Comparison of ENCODE assay signal across 1 cellular context in the genomic region with DNA sequence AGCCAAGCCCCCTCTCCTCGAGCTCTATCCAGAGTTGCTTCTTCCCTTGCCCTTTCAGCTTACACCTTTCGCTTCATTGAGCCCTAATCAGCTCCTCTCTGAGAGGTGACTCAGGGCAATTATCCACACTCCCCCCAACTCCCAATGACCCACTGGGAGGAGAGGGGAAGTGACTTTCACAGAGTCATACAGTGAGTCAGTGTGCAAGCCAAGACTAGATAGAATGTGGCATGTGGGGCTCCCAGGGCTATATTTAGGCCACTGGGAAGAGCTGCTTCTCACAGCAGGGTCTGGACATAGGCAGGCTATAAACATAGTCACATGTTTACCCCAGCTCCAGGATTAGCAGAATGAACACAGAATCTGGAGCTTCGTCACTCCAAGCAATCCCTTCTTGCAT.
TF ChIP-seq lines count a peak whose summit lies in the region.

No MANE protein-coding gene starts in this region.

TF ChIP-seq in K562, 482 proteins besides CTCF, POLR2A, EP300 and RAD21 (continued from another document and continues in another):
- TF ChIP-seq, protein P1, sequence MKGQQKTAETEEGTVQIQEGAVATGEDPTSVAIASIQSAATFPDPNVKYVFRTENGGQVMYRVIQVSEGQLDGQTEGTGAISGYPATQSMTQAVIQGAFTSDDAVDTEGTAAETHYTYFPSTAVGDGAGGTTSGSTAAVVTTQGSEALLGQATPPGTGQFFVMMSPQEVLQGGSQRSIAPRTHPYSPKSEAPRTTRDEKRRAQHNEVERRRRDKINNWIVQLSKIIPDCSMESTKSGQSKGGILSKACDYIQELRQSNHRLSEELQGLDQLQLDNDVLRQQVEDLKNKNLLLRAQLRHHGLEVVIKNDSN (CRISPR knock-in tag; IDR thresholded peaks at IDR 0.05): peak; percentile 41; the same call in 1 of the 2 replicates
- TF ChIP-seq SP1 (CRISPR knock-in tag; IDR thresholded peaks at IDR 0.05): peak; percentile 38; the same call in 1 of the 2 replicates
- TF ChIP-seq ZNF12 (CRISPR knock-in tag; IDR thresholded peaks at IDR 0.05): peak; percentile 80
- TF ChIP-seq FIP1L1 (IDR thresholded peaks at IDR 0.05; ENCODE audit: low read depth, low read length, poor library complexity, severe bottlenecking): no peak
- TF ChIP-seq HDAC2 (IDR thresholded peaks at IDR 0.05): 0 out of 2 replicates have a peak, but pooled peaks have one; percentile 33
- TF ChIP-seq, protein P2, sequence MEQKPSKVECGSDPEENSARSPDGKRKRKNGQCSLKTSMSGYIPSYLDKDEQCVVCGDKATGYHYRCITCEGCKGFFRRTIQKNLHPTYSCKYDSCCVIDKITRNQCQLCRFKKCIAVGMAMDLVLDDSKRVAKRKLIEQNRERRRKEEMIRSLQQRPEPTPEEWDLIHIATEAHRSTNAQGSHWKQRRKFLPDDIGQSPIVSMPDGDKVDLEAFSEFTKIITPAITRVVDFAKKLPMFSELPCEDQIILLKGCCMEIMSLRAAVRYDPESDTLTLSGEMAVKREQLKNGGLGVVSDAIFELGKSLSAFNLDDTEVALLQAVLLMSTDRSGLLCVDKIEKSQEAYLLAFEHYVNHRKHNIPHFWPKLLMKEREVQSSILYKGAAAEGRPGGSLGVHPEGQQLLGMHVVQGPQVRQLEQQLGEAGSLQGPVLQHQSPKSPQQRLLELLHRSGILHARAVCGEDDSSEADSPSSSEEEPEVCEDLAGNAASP (IDR thresholded peaks at IDR 0.05): no peak
- TF ChIP-seq MEF2D (tag; conservative IDR thresholded peaks at IDR 0.05; ENCODE audit: low read depth): peak; percentile 97
- peak; percentile 88 for TF ChIP-seq NFE2 (IDR thresholded peaks at IDR 0.05; ENCODE audit: low read depth)
- TF ChIP-seq HSF4 (CRISPR knock-in tag; IDR thresholded peaks at IDR 0.05; ENCODE audit: borderline replicate concordance): no peak
- TF ChIP-seq, protein P3, sequence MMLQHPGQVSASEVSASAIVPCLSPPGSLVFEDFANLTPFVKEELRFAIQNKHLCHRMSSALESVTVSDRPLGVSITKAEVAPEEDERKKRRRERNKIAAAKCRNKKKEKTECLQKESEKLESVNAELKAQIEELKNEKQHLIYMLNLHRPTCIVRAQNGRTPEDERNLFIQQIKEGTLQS (IDR thresholded peaks at IDR 0.05): peak; percentile 78
- TF ChIP-seq, protein P3 (CRISPR knock-in tag; conservative IDR thresholded peaks at IDR 0.05): peak; percentile 29; the same call in 1 of the 2 replicates
- TF ChIP-seq BHLHE40 (IDR thresholded peaks at IDR 0.05; ENCODE audit: low read length): no peak; the same call in 1 of the 2 replicates
- peak; percentile 64 for TF ChIP-seq CBFA2T3 (IDR thresholded peaks at IDR 0.05)
- 0 out of 2 replicates have a peak, but pooled peaks have one; percentile 15 for TF ChIP-seq GABPA (tag; conservative IDR thresholded peaks at IDR 0.05; ENCODE audit: low read depth)
- no peak for TF ChIP-seq CC2D1A (IDR thresholded peaks at IDR 0.05)
- TF ChIP-seq CHCHD3 (CRISPR knock-in tag; IDR thresholded peaks at IDR 0.05): no peak
- no peak for TF ChIP-seq TAL1 (IDR thresholded peaks at IDR 0.05)
- TF ChIP-seq, protein P4, sequence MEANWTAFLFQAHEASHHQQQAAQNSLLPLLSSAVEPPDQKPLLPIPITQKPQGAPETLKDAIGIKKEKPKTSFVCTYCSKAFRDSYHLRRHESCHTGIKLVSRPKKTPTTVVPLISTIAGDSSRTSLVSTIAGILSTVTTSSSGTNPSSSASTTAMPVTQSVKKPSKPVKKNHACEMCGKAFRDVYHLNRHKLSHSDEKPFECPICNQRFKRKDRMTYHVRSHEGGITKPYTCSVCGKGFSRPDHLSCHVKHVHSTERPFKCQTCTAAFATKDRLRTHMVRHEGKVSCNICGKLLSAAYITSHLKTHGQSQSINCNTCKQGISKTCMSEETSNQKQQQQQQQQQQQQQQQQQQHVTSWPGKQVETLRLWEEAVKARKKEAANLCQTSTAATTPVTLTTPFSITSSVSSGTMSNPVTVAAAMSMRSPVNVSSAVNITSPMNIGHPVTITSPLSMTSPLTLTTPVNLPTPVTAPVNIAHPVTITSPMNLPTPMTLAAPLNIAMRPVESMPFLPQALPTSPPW (CRISPR knock-in tag; IDR thresholded peaks at IDR 0.05): peak; percentile 87
- TF ChIP-seq JUN (IDR thresholded peaks at IDR 0.05; ENCODE audit: borderline replicate concordance, low read depth, low read length): peak; percentile 90
- TF ChIP-seq JUN (CRISPR knock-in tag; IDR thresholded peaks at IDR 0.05; ENCODE audit: borderline replicate concordance): no peak
- TF ChIP-seq DPF2 (IDR thresholded peaks at IDR 0.05): peak; percentile 65
- no peak for TF ChIP-seq CBX8 (IDR thresholded peaks at IDR 0.05; ENCODE audit: borderline replicate concordance, extremely low read depth, low read depth, low read length, poor library complexity, severe bottlenecking)
- no peak for TF ChIP-seq MBD2 (IDR thresholded peaks at IDR 0.05; ENCODE audit: borderline replicate concordance, low read depth)
- TF ChIP-seq, protein P5, sequence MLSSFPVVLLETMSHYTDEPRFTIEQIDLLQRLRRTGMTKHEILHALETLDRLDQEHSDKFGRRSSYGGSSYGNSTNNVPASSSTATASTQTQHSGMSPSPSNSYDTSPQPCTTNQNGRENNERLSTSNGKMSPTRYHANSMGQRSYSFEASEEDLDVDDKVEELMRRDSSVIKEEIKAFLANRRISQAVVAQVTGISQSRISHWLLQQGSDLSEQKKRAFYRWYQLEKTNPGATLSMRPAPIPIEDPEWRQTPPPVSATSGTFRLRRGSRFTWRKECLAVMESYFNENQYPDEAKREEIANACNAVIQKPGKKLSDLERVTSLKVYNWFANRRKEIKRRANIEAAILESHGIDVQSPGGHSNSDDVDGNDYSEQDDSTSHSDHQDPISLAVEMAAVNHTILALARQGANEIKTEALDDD (IDR thresholded peaks at IDR 0.05): peak; percentile 31; the same call in 1 of the 2 replicates
- TF ChIP-seq NEUROD1 (IDR thresholded peaks at IDR 0.05; ENCODE audit: borderline replicate concordance, low read depth, low read length, partially characterized antibody): peak; percentile 33
- no peak for TF ChIP-seq IFI16 (CRISPR knock-in tag; IDR thresholded peaks at IDR 0.05)
- peak; percentile 39; the same call in 1 of the 2 replicates for TF ChIP-seq C11orf30 (IDR thresholded peaks at IDR 0.05; ENCODE audit: low read depth)
- peak; percentile 59; the same call in 1 of the 2 replicates for TF ChIP-seq ZNF584 (CRISPR knock-in tag; IDR thresholded peaks at IDR 0.05; ENCODE audit: low read depth)
- TF ChIP-seq, protein P6, sequence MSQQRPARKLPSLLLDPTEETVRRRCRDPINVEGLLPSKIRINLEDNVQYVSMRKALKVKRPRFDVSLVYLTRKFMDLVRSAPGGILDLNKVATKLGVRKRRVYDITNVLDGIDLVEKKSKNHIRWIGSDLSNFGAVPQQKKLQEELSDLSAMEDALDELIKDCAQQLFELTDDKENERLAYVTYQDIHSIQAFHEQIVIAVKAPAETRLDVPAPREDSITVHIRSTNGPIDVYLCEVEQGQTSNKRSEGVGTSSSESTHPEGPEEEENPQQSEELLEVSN (IDR thresholded peaks at IDR 0.05; ENCODE audit: borderline replicate concordance in 1 of 2, extremely low read depth in 1 of 2, insufficient read depth in 1 of 2, insufficient read length in 1 of 2, low read depth in 1 of 2, low read length in 1 of 2, poor library complexity in 1 of 2, severe bottlenecking in 1 of 2): no peak
- TF ChIP-seq, protein P7, sequence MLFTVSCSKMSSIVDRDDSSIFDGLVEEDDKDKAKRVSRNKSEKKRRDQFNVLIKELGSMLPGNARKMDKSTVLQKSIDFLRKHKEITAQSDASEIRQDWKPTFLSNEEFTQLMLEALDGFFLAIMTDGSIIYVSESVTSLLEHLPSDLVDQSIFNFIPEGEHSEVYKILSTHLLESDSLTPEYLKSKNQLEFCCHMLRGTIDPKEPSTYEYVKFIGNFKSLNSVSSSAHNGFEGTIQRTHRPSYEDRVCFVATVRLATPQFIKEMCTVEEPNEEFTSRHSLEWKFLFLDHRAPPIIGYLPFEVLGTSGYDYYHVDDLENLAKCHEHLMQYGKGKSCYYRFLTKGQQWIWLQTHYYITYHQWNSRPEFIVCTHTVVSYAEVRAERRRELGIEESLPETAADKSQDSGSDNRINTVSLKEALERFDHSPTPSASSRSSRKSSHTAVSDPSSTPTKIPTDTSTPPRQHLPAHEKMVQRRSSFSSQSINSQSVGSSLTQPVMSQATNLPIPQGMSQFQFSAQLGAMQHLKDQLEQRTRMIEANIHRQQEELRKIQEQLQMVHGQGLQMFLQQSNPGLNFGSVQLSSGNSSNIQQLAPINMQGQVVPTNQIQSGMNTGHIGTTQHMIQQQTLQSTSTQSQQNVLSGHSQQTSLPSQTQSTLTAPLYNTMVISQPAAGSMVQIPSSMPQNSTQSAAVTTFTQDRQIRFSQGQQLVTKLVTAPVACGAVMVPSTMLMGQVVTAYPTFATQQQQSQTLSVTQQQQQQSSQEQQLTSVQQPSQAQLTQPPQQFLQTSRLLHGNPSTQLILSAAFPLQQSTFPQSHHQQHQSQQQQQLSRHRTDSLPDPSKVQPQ (CRISPR knock-in tag; IDR thresholded peaks at IDR 0.05; ENCODE audit: borderline replicate concordance): no peak
- TF ChIP-seq ZBTB17 (CRISPR knock-in tag; IDR thresholded peaks at IDR 0.05): no peak; the same call in 1 of the 2 replicates
- 0 out of 2 replicates have a peak, but pooled peaks have one; percentile 26 for TF ChIP-seq SOX6 (IDR thresholded peaks at IDR 0.05)
- TF ChIP-seq HMGN3 (IDR thresholded peaks at IDR 0.05; ENCODE audit: borderline replicate concordance, extremely low read depth, insufficient read length, low read depth, low read length): no peak
- 0 out of 4 replicates have a peak, but pooled peaks have one; percentile 10 to 23 for TF ChIP-seq TRIM24 (IDR thresholded peaks at IDR 0.05)
- no peak for TF ChIP-seq ZNF174 (CRISPR knock-in tag; IDR thresholded peaks at IDR 0.05)
- peak; percentile 65; the same call in 1 of the 2 replicates for TF ChIP-seq TCF3 (CRISPR knock-in tag; IDR thresholded peaks at IDR 0.05)
- TF ChIP-seq SRF (CRISPR knock-in tag; IDR thresholded peaks at IDR 0.05): 0 out of 4 replicates have a peak, but pooled peaks of 1 of the 2 experiments have one; percentile 40
- no peak for TF ChIP-seq SIN3A (IDR thresholded peaks at IDR 0.05; ENCODE audit: borderline replicate concordance in 2 of 2, control insufficient read depth in 1 of 2, low read depth in 2 of 2, low read length in 2 of 2)
- peak; percentile 84; the same call in 1 of the 2 replicates for TF ChIP-seq MEF2A (IDR thresholded peaks at IDR 0.05; ENCODE audit: control insufficient read depth, low read depth, low read length)
- peak; percentile 86 for TF ChIP-seq JUND (IDR thresholded peaks at IDR 0.05; ENCODE audit: borderline replicate concordance, low read depth, low read length)
- peak; percentile 77; the same call in 1 of the 3 replicates for TF ChIP-seq JUND (tag; IDR thresholded peaks at IDR 0.05; ENCODE audit: borderline replicate concordance, low read depth, low read length)
- TF ChIP-seq RUNX1 (IDR thresholded peaks at IDR 0.05; ENCODE audit: low read depth): no peak
- TF ChIP-seq SUPT5H (IDR thresholded peaks at IDR 0.05): no peak
- peak; percentile 46; the same call in 1 of the 2 replicates for TF ChIP-seq ZNF589 (CRISPR knock-in tag; IDR thresholded peaks at IDR 0.05; ENCODE audit: low read depth)
- 0 out of 2 replicates have a peak, but pooled peaks have one; percentile 55 for TF ChIP-seq MTA3 (IDR thresholded peaks at IDR 0.05; ENCODE audit: borderline replicate concordance)
- no peak for TF ChIP-seq ZNF134 (CRISPR knock-in tag; conservative IDR thresholded peaks at IDR 0.05)
- TF ChIP-seq KAT2B (IDR thresholded peaks at IDR 0.05; ENCODE audit: low read depth, low read length): no peak
- peak; percentile 94 for TF ChIP-seq SPI1 (IDR thresholded peaks at IDR 0.05; ENCODE audit: borderline replicate concordance, low read depth, low read length)
- TF ChIP-seq, protein P8, sequence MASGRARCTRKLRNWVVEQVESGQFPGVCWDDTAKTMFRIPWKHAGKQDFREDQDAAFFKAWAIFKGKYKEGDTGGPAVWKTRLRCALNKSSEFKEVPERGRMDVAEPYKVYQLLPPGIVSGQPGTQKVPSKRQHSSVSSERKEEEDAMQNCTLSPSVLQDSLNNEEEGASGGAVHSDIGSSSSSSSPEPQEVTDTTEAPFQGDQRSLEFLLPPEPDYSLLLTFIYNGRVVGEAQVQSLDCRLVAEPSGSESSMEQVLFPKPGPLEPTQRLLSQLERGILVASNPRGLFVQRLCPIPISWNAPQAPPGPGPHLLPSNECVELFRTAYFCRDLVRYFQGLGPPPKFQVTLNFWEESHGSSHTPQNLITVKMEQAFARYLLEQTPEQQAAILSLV (tag; IDR thresholded peaks at IDR 0.05): no peak
- TF ChIP-seq KAT7 (CRISPR knock-in tag; IDR thresholded peaks at IDR 0.05; ENCODE audit: borderline replicate concordance): no peak
- no peak for TF ChIP-seq NFRKB (IDR thresholded peaks at IDR 0.05; ENCODE audit: low read depth)
- TF ChIP-seq SMARCA4 (IDR thresholded peaks at IDR 0.05): peak; percentile 81
- no peak for TF ChIP-seq GTF2E2 (tag; IDR thresholded peaks at IDR 0.05)
- peak; percentile 59; the same call in 1 of the 2 replicates for TF ChIP-seq MAFK (IDR thresholded peaks at IDR 0.05; ENCODE audit: low read length)
- TF ChIP-seq, protein P9, sequence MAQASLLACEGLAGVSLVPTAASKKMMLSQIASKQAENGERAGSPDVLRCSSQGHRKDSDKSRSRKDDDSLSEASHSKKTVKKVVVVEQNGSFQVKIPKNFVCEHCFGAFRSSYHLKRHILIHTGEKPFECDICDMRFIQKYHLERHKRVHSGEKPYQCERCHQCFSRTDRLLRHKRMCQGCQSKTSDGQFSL (CRISPR knock-in tag; IDR thresholded peaks at IDR 0.05): peak; percentile 70; the same call in 1 of the 2 replicates
- TF ChIP-seq, protein P9 (tag; IDR thresholded peaks at IDR 0.05): no peak
- no peak for TF ChIP-seq SMC3 (conservative IDR thresholded peaks at IDR 0.05; ENCODE audit: insufficient read depth, low read depth, low read length)
- peak; percentile 77 for TF ChIP-seq ARID1B (IDR thresholded peaks at IDR 0.05)
- TF ChIP-seq COPS2 (conservative IDR thresholded peaks at IDR 0.05): no peak
- 0 out of 2 replicates have a peak, but pooled peaks have one; percentile 9 for TF ChIP-seq ELF4 (CRISPR knock-in tag; IDR thresholded peaks at IDR 0.05)
- peak; percentile 56; the same call in 1 of the 2 replicates for TF ChIP-seq LCOR (CRISPR knock-in tag; IDR thresholded peaks at IDR 0.05)
- no peak for TF ChIP-seq CEBPG (CRISPR knock-in tag; IDR thresholded peaks at IDR 0.05)
- no peak for TF ChIP-seq CEBPG (tag; conservative IDR thresholded peaks at IDR 0.05 in 1 of 2, IDR thresholded peaks at IDR 0.05 in 1 of 2)
